ENCODE assay signal across 1 cellular context in genomic region chr13:42056146-42056545, GRCh38.
TF ChIP-seq lines count a peak whose summit lies in the region.

No MANE protein-coding gene starts in this region.

TF ChIP-seq in K562, 482 proteins besides CTCF, POLR2A, EP300 and RAD21 (continued from another document):
- TF ChIP-seq ZBTB40 (IDR thresholded peaks at IDR 0.05) (no peak), ZBTB40 (CRISPR knock-in tag; IDR thresholded peaks at IDR 0.05) (no peak), U2AF1 (optimal IDR thresholded peaks at IDR 0.05; ENCODE audit: low read depth, low read length) (no peak), RBBP5 (IDR thresholded peaks at IDR 0.05; ENCODE audit: borderline replicate concordance, insufficient read depth, low read length, poor library complexity, severe bottlenecking) (peak; percentile 18), POU5F1 (IDR thresholded peaks at IDR 0.05; ENCODE audit: borderline replicate concordance, low read depth, low read length, partially characterized antibody) (no peak), CHD2 (IDR thresholded peaks at IDR 0.05; ENCODE audit: low read depth, low read length) (no peak), FOXP1 (CRISPR knock-in tag; IDR thresholded peaks at IDR 0.05) (no peak), C11orf30 (IDR thresholded peaks at IDR 0.05; ENCODE audit: low read depth) (peak; percentile 12; the same call in 1 of the 2 replicates), KDM5B (IDR thresholded peaks at IDR 0.05; ENCODE audit: insufficient replicate concordance, low read depth, low read length) (peak; percentile 36), ZNF316 (IDR thresholded peaks at IDR 0.05) (peak; percentile 39), ZNF280A (IDR thresholded peaks at IDR 0.05; ENCODE audit: low read depth, partially characterized antibody) (no peak), ZNF589 (CRISPR knock-in tag; IDR thresholded peaks at IDR 0.05; ENCODE audit: low read depth) (0 out of 2 replicates have a peak, but pooled peaks have one; percentile 21)
- TF ChIP-seq, protein P1, sequence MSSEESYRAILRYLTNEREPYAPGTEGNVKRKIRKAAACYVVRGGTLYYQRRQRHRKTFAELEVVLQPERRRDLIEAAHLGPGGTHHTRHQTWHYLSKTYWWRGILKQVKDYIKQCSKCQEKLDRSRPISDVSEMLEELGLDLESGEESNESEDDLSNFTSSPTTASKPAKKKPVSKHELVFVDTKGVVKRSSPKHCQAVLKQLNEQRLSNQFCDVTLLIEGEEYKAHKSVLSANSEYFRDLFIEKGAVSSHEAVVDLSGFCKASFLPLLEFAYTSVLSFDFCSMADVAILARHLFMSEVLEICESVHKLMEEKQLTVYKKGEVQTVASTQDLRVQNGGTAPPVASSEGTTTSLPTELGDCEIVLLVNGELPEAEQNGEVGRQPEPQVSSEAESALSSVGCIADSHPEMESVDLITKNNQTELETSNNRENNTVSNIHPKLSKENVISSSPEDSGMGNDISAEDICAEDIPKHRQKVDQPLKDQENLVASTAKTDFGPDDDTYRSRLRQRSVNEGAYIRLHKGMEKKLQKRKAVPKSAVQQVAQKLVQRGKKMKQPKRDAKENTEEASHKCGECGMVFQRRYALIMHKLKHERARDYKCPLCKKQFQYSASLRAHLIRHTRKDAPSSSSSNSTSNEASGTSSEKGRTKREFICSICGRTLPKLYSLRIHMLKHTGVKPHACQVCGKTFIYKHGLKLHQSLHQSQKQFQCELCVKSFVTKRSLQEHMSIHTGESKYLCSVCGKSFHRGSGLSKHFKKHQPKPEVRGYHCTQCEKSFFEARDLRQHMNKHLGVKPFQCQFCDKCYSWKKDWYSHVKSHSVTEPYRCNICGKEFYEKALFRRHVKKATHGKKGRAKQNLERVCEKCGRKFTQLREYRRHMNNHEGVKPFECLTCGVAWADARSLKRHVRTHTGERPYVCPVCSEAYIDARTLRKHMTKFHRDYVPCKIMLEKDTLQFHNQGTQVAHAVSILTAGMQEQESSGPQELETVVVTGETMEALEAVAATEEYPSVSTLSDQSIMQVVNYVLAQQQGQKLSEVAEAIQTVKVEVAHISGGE (CRISPR knock-in tag; IDR thresholded peaks at IDR 0.05): 0 out of 6 replicates have a peak, but pooled peaks of 1 of the 3 experiments have one; percentile 14
